10 cellular contexts compared by ENCODE assay signal in the genomic region with DNA sequence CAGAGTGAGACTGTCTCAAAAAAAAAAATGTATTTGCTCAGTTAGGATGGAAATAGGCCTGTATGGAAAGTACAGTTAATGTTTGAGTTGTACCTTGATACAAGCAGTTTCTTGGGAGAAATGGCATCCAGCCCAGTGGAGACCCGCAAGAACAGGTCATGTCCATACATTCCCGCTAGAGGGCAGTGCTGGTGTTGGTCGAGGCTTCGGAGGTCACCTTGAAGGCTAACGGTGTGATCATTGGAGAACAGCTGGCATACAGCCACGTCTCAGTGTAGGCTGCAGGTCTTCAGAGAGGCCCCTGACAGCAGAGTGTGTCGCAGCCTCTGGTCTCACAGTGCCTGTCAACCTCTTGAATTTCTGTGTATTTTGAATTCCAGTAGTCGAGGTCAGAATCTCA. TPM values are rescaled to one million over a fixed set of nuclear protein-coding genes. Genes with fewer than 3 reads are reported as not detected.
DNase-seq lines count a peak whose midpoint lies in the region; ATAC-seq, FAIRE-seq and TF ChIP-seq lines count a peak whose summit lies in the region.
"Had no signal": no experiment of that assay in that cellular context is flagged by ENCODE, and none has a peak within 500 bp of the region (broad histone marks: within the 10 kb centered on the region; RNA-seq: fewer than 3 reads in every experiment).

No MANE protein-coding gene starts in this region.

- H3K27ac Mint-ChIP-seq in activated naive CD4-positive, alpha-beta T cell treated with anti-CD3 and anti-CD28 coated beads, Interleukin-2, amount 50 U/mL, for 72 hours: no peak overlapping the region

- TF ChIP-seq POLR2A in GM12891 (IDR thresholded peaks at IDR 0.05; ENCODE audit: low read depth, low read length): no peak

- H3K4me2 ChIP-seq in PC-9: no peak overlapping the region

- H3K27me3 ChIP-seq in PC-9 (ENCODE audit: insufficient read depth, low read depth): no peaks in the 10 kb centered on the region

- peak; percentile 79 for FAIRE-seq in GM12891 (lab: Jason Lieb, UNC)
- FAIRE-seq: endometrium, GM18507 had no signal

- no peak overlapping the region for H2AFZ ChIP-seq in PC-9

- H3K9me3 ChIP-seq in PC-9 (ENCODE audit: insufficient read depth, low read depth): peaks cover 23% of the 10 kb centered on the region

- H3K4me1 ChIP-seq in PC-9 (replicated peaks; ENCODE audit: insufficient read depth): no peaks in the 10 kb centered on the region

- no peaks in the 10 kb centered on the region for H4K20me1 ChIP-seq in PC-9 (ENCODE audit: insufficient read depth)

- no TSS peak for BruUV-seq in PC-9 (replicated peaks; lab: Mats Ljungman, UMichigan)

- H3K36me3 Mint-ChIP-seq in activated naive CD4-positive, alpha-beta T cell treated with anti-CD3 and anti-CD28 coated beads, Interleukin-2, amount 50 U/mL, for 72 hours: peaks cover 11 to 42% of the 10 kb centered on the region in 2 donors

- H3K4me3 ChIP-seq in PC-9: no peak overlapping the region

- peak; percentile 40 to 75 for ATAC-seq in activated naive CD4-positive, alpha-beta T cell treated with anti-CD3 and anti-CD28 coated beads, Interleukin-2, amount 50 U/mL, for 72 hours
- no peak for ATAC-seq in HG03108 (IDR thresholded peaks at IDR 0.05; ENCODE audit: unreplicated experiment)

- H3K27ac ChIP-seq in 22Rv1: no peak overlapping the region
- no peak overlapping the region for H3K27ac ChIP-seq in PC-9

- H3K36me3 ChIP-seq in PC-9 (ENCODE audit: low read depth): no peaks in the 10 kb centered on the region

- peaks cover 8 to 20% of the 10 kb centered on the region in 2 donors for H3K9me3 Mint-ChIP-seq in activated naive CD4-positive, alpha-beta T cell treated with anti-CD3 and anti-CD28 coated beads, Interleukin-2, amount 50 U/mL, for 72 hours

- POLR2A ChIA-PET in PC-9 (lab: Charles Lee; ENCODE audit: unreplicated experiment): no interaction called here

- H3F3A ChIP-seq in PC-9 (ENCODE audit: insufficient read depth, low read depth): no peaks in the 10 kb centered on the region; the same call in 1 of the 2 replicates

- intact Hi-C loops in PC-9 (cut with micrococcal nuclease; ENCODE audit: unreplicated experiment): no loop called here

- CTCF ChIA-PET in PC-9 (lab: Charles Lee): no interaction called here

- H3K9me2 ChIP-seq in PC-9 (ENCODE audit: insufficient read depth): no peaks in the 10 kb centered on the region

- H3K79me2 ChIP-seq in PC-9 (ENCODE audit: low read depth): no peaks in the 10 kb centered on the region

- TF ChIP-seq CTCF in 22Rv1 (IDR thresholded peaks at IDR 0.05): peak; percentile 68
- peak; percentile 65 for TF ChIP-seq CTCF in PC-9 (conservative IDR thresholded peaks at IDR 0.05)

- DNase-seq in GM12891 (ENCODE audit: insufficient read length, low spot score) (peak; percentile 16), PC-9 (peak in 1 of 2 experiments; percentile 16), iPS DF 4.7 (ENCODE audit: extremely low read depth, low spot score) (peak; percentile 62), NCI-H2081 treated with DMSO at 0.1 percent for 48 hours (lab: John Stamatoyannopoulos, UW) (no peak)
- DNase-seq in activated naive CD4-positive, alpha-beta T cell treated with anti-CD3 and anti-CD28 coated beads, Interleukin-2, amount 50 U/mL, for 72 hours (ENCODE audit: low spot score in 2 of 2): peak; percentile 40 to 56
- peak; percentile 54 for DNase-seq in stimulated activated CD4-positive, alpha-beta T cell treated with anti-CD3 and anti-CD28 coated beads, Interleukin-1b, Interleukin-23, amount 100 ng/mL, for 48 hours

TF ChIP-seq in GM12891, 5 proteins besides CTCF, POLR2A, EP300 and RAD21:
- TF ChIP-seq TAF1 (IDR thresholded peaks at IDR 0.05; ENCODE audit: low read depth, low read length): no peak
- no peak for TF ChIP-seq SPI1 (IDR thresholded peaks at IDR 0.05; ENCODE audit: low read depth, low read length)
- TF ChIP-seq POU2F2 (IDR thresholded peaks at IDR 0.05; ENCODE audit: low read depth, low read length): no peak
TF ChIP-seq in GM12891: peak in this region for 0.

RNA-seq across cellular contexts. Expression of a gene that starts 7.5 kb away (rescaled TPM):
- 1.1 TPM for polyA plus RNA-seq in GM12891 (2012; ENCODE audit: low read depth, missing spikeins)
- total RNA-seq in PC-9 (2021): 1.8 and 2.6 TPM in 2 replicates
- 1 to 10 TPM in 1 of 2 donors, under 1 TPM in 1; 0.58 to 1.1 TPM for total RNA-seq in activated naive CD4-positive, alpha-beta T cell treated with anti-CD3 and anti-CD28 coated beads, Interleukin-2, amount 50 U/mL, for 72 hours

RNA-seq across cellular contexts. Expression of a gene that starts 26.2 kb away (rescaled TPM):
- polyA plus RNA-seq in GM12891 (2012; ENCODE audit: low read depth, missing spikeins): 36.1 TPM
- 20.8 and 27.3 TPM in 2 replicates for total RNA-seq in PC-9 (2021)
- total RNA-seq in activated naive CD4-positive, alpha-beta T cell treated with anti-CD3 and anti-CD28 coated beads, Interleukin-2, amount 50 U/mL, for 72 hours: 1 to 10 TPM; 8.5 to 9.6 TPM

RNA-seq across cellular contexts. Expression of a gene that starts 46.6 kb away (rescaled TPM):
- 3.2 TPM for polyA plus RNA-seq in GM12891 (2012; ENCODE audit: low read depth, missing spikeins)
- 8.7 and 10.2 TPM in 2 replicates for total RNA-seq in PC-9 (2021)
- 1 to 10 TPM; 2.0 to 9.9 TPM for total RNA-seq in activated naive CD4-positive, alpha-beta T cell treated with anti-CD3 and anti-CD28 coated beads, Interleukin-2, amount 50 U/mL, for 72 hours

RNA-seq across cellular contexts. Expression of a gene that starts 54.1 kb away (rescaled TPM):
- polyA plus RNA-seq in GM12891 (2012; ENCODE audit: low read depth, missing spikeins): 3.9 TPM
- 24.0 and 32.6 TPM in 2 replicates for total RNA-seq in PC-9 (2021)
- 1 to 10 TPM; 4.8 to 6.7 TPM for total RNA-seq in activated naive CD4-positive, alpha-beta T cell treated with anti-CD3 and anti-CD28 coated beads, Interleukin-2, amount 50 U/mL, for 72 hours
